8 cellular contexts compared by ENCODE assay signal in genomic region chr19:33520844-33521479, GRCh38. TPM values are rescaled to one million over a fixed set of nuclear protein-coding genes. Genes with fewer than 3 reads are reported as not detected.
DNase-seq lines count a peak whose midpoint lies in the region; ATAC-seq and TF ChIP-seq lines count a peak whose summit lies in the region.

No MANE protein-coding gene starts in this region.

- in situ Hi-C loops in GM23248 (cut with MboI) = no loop called here

- H3K4me2 ChIP-seq in GM23248 (ENCODE audit: unreplicated experiment) = peak overlapping the region; percentile 98

- no peaks in the 10 kb centered on the region for H4K20me1 ChIP-seq in GM23248 (ENCODE audit: insufficient read depth)

- WGBS in GM23248 (ENCODE audit: low coverage in 1 of 2, low lambda C conversion rate in 2 of 2, missing lambda C conversion rate in 2 of 2), 2 experiments = 9 to 11% methylated on average over 11 to 15 of the region's 18 CpGs

- H3K9me2 ChIP-seq in GM23248 (ENCODE audit: insufficient read depth) = no peaks in the 10 kb centered on the region

- no peaks in the 10 kb centered on the region for H3K27me3 ChIP-seq in GM23248 (replicated peaks; ENCODE audit: insufficient read depth)
- no peaks in the 10 kb centered on the region for H3K27me3 ChIP-seq in SJSA1 (replicated peaks)

- DNase-seq in GM23248 (no peak), SJSA1 (ENCODE audit: low read depth in 1 of 2, low spot score in 2 of 2) (no peak), foreskin fibroblast (no peak), skeletal muscle cell (ENCODE audit: low read depth) (no peak), NCI-H2029 (lab: John Stamatoyannopoulos, UW) (no peak)

- H3K9me3 ChIP-seq in GM23248 (ENCODE audit: low read depth) (no peaks in the 10 kb centered on the region), SJSA1 (replicated peaks) (no peaks in the 10 kb centered on the region)

- H3K36me3 ChIP-seq in GM23248 (ENCODE audit: low read depth) (no peaks in the 10 kb centered on the region), SJSA1 (peaks cover 4% of the 10 kb centered on the region; the same call in 1 of the 2 replicates)

- H3K27ac ChIP-seq in GM23248 (no peak overlapping the region), SJSA1 (peak overlapping the region; percentile 52)

- H3K9ac ChIP-seq in GM23248 = peak overlapping the region; percentile 90

- TF ChIP-seq CTCF in foreskin fibroblast (IDR thresholded peaks at IDR 0.05; ENCODE audit: low read depth, low read length) = no peak

- H2AFZ ChIP-seq in GM23248 = peak overlapping the region; percentile 90

- H3K4me1 ChIP-seq in GM23248 (ENCODE audit: insufficient read depth) (peaks cover 7% of the 10 kb centered on the region), SJSA1 (replicated peaks) (peaks cover 20% of the 10 kb centered on the region)

- H3F3A ChIP-seq in GM23248 (ENCODE audit: insufficient read depth) = no peaks in the 10 kb centered on the region

- peak overlapping the region; percentile 91 for H3K4me3 ChIP-seq in GM23248
- peak overlapping the region; percentile 96 for H3K4me3 ChIP-seq in SJSA1
- peak overlapping the region; percentile 79 to 95 for H3K4me3 ChIP-seq in foreskin fibroblast (ENCODE audit: low read depth in 1 of 2, low read length in 2 of 2)
- H3K4me3 ChIP-seq in skeletal muscle cell (ENCODE audit: low read depth, low read length) = peak overlapping the region; percentile 88

- ATAC-seq in GM21529 (IDR thresholded peaks at IDR 0.05; ENCODE audit: unreplicated experiment) (no peak), HG03045 (IDR thresholded peaks at IDR 0.05; ENCODE audit: unreplicated experiment) (no peak), GM21737 (IDR thresholded peaks at IDR 0.05; ENCODE audit: unreplicated experiment) (no peak)

- peaks cover 39% of the 10 kb centered on the region for H3K79me2 ChIP-seq in GM23248 (ENCODE audit: insufficient read depth)

RNA-seq across cellular contexts. Expression of gene PEPD, which starts 0.6 kb away (rescaled TPM):
- 45.4 and 54.8 TPM in 2 replicates for total RNA-seq in GM23248 (2014; rRNA removed; shearing (Covaris generic))
- polyA plus RNA-seq in GM23248 (2016; fragmentation: Nextera tagmentation; extraction: Ambion mirVana) = 86.5 and 92.3 TPM in 2 replicates
- 137 and 153 TPM in 2 replicates for total RNA-seq in SJSA1 (2014; rRNA removed; shearing (Covaris generic))
